Comparison of ENCODE assay signal across 8 cellular contexts in the genomic region with DNA sequence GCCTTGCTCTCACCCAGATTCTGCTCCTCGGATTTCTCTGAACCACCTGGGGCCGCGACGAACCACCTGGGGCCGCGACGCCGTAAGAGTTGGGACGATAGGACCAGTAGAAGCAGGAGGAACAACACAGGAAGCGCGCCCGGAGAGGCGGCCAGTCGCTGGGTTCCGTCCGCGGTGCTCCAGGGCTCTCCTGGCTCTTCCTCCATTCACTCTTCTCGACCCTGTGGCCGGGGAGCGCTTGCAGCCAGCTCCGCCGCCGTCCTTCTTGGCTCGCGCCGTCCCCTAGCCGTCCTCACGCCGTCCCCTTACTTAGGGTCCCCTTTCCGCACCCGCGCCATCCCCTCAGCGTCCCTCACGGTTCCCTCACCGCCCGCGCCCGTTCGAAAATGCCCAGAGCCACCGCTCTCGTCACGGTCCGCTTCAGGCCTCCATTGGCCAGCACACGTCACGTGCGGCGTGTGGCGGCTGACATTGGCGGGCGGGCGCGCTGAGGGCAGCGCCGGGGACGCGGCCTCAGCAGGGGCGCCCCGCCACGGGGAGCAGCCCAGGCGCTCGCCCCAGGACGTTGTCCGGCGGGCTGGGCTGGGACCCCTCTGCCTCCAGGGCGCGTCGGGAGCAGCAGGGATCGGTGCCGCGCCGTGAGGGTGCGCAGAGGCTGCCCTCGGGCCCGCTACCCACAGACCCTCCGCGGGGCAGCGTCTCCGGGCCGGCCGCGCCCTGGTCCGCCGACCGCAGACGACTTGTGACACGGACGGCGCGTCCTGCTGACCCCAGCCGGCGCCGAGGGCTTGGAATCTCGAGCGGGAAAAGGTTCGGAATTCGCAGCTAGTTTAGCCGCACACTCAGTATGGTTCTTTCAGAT. TPM values are rescaled to one million over a fixed set of nuclear protein-coding genes. Genes with fewer than 3 reads are reported as not detected.
DNase-seq lines count a peak whose midpoint lies in the region; ATAC-seq and TF ChIP-seq lines count a peak whose summit lies in the region.

No MANE protein-coding gene starts in this region.

- peaks cover 45% of the 10 kb centered on the region for H3K79me2 ChIP-seq in GM23248 (ENCODE audit: insufficient read depth)
- H3K79me2 ChIP-seq in Karpas-422 (ENCODE audit: low read length), result no peaks in the 10 kb centered on the region

- peaks cover 15% of the 10 kb centered on the region for H3K4me1 ChIP-seq in GM23248 (ENCODE audit: insufficient read depth)
- H3K4me1 ChIP-seq in Karpas-422 (ENCODE audit: low read length), result peaks cover 12% of the 10 kb centered on the region
- peaks cover 3 to 15% of the 10 kb centered on the region in 2 donors for H3K4me1 ChIP-seq in thoracic aorta (ENCODE audit: control insufficient read depth in 1 of 2, low read depth in 2 of 2)

- peak overlapping the region; percentile 92 for H3K4me3 ChIP-seq in GM23248
- H3K4me3 ChIP-seq in Karpas-422 (ENCODE audit: low read length), result peak overlapping the region; percentile 69
- peak overlapping the region; percentile 85 for H3K4me3 ChIP-seq in thoracic aorta

- ATAC-seq in omental fat pad (ENCODE audit: low FRiP score) (peak; percentile 98), thoracic aorta (ENCODE audit: insufficient number of reproducible peaks, low FRiP score, low read depth) (peak; percentile 99)

- no peaks in the 10 kb centered on the region for H3F3A ChIP-seq in GM23248 (ENCODE audit: insufficient read depth)

- H3K27ac ChIP-seq in GM23248 (peak overlapping the region; percentile 45), Karpas-422 (ENCODE audit: low read length) (no peak overlapping the region), thoracic aorta (peak overlapping the region; percentile 63 to 67)

- no peaks in the 10 kb centered on the region for H3K36me3 ChIP-seq in GM23248 (ENCODE audit: low read depth)
- no peaks in the 10 kb centered on the region for H3K36me3 ChIP-seq in Karpas-422 (ENCODE audit: insufficient read depth, low read length)
- no peaks in the 10 kb centered on the region for H3K36me3 ChIP-seq in thoracic aorta

- H3K9me2 ChIP-seq in GM23248 (ENCODE audit: insufficient read depth) (no peaks in the 10 kb centered on the region), Karpas-422 (replicated peaks; ENCODE audit: insufficient read depth, low read length) (no peaks in the 10 kb centered on the region)

- 1 to 2% methylated on average over 88 to 92 of the region's 97 CpGs for WGBS in GM23248 (ENCODE audit: low coverage in 1 of 2, low lambda C conversion rate in 2 of 2, missing lambda C conversion rate in 2 of 2), 2 experiments

- H2AFZ ChIP-seq in GM23248 (peak overlapping the region; percentile 95), Karpas-422 (ENCODE audit: low read length) (peak overlapping the region; percentile 83; the same call in 1 of the 2 replicates)

- H3K9me3 ChIP-seq in GM23248 (ENCODE audit: low read depth) (no peaks in the 10 kb centered on the region), Karpas-422 (ENCODE audit: low read length) (peaks cover 5% of the 10 kb centered on the region; the same call in 1 of the 2 replicates), thoracic aorta (no peaks in the 10 kb centered on the region)

- H3K9ac ChIP-seq in GM23248 (peak overlapping the region; percentile 90), Karpas-422 (ENCODE audit: low read length) (peak overlapping the region; percentile 73)

- H3K27me3 ChIP-seq in GM23248 (replicated peaks; ENCODE audit: insufficient read depth) (no peaks in the 10 kb centered on the region), Karpas-422 (ENCODE audit: low read length) (no peaks in the 10 kb centered on the region), thoracic aorta (replicated peaks; ENCODE audit: insufficient read depth) (no peaks in the 10 kb centered on the region)

- in situ Hi-C loops in GM23248 (cut with MboI), result no loop called here

- H4K20me1 ChIP-seq in GM23248 (ENCODE audit: insufficient read depth), result no peaks in the 10 kb centered on the region
- H4K20me1 ChIP-seq in Karpas-422 (ENCODE audit: insufficient read depth, low read depth, low read length), result no peaks in the 10 kb centered on the region

- peak; percentile 89 for DNase-seq in ELF-1 (ENCODE audit: low read depth, low spot score)
- peak; percentile 97 for DNase-seq in GM23248
- peak; percentile 86 for DNase-seq in Karpas-422
- peak; percentile 39 for DNase-seq in SHP77 treated with DMSO at 0.1 percent for 48 hours (lab: John Stamatoyannopoulos, UW)
- peak; percentile 81 for DNase-seq in activated naive CD4-positive, alpha-beta T cell treated with Interleukin-2 at 50 U/mL for 16 hours
- DNase-seq in glomerular endothelial cell (ENCODE audit: extremely low read depth, low read depth, low spot score), result peak; percentile 9
- DNase-seq in omental fat pad (ENCODE audit: low spot score), result peak; percentile 61
- DNase-seq in thoracic aorta (ENCODE audit: low spot score), result peak; percentile 55

- TF ChIP-seq CTCF in omental fat pad (IDR thresholded peaks at IDR 0.05) (no peak), thoracic aorta (IDR thresholded peaks at IDR 0.05) (no peak)

- peak overlapping the region; percentile 71 for H3K4me2 ChIP-seq in GM23248 (ENCODE audit: unreplicated experiment)
- peak overlapping the region; percentile 73 for H3K4me2 ChIP-seq in Karpas-422 (ENCODE audit: low read depth, low read length, poor library complexity, severe bottlenecking)

RNA-seq across cellular contexts. Expression of a gene that starts 53.7 kb away (rescaled TPM):
- 6.1 and 11.4 TPM in 2 replicates for total RNA-seq in GM23248 (2014; rRNA removed; shearing (Covaris generic))
- polyA plus RNA-seq in GM23248 (2016; fragmentation: Nextera tagmentation; extraction: Ambion mirVana), result 4.4 and 4.5 TPM in 2 replicates
- 1.5 and 2.3 TPM in 2 replicates for total RNA-seq in Karpas-422 (2014; rRNA removed; shearing (Covaris generic); ENCODE audit: low replicate concordance)
- total RNA-seq in glomerular endothelial cell (10.1 and 12.7 TPM in 2 replicates), omental fat pad (10 to 100 TPM in 2 of 4 donors, 1 to 10 TPM in 2; 7.6 to 19.9 (median 12.0) TPM), thoracic aorta (10 to 100 TPM; 24.8 to 25.7 TPM)

Comparison
In these comparisons a context has a peak if more than half of its experiments do, and no peak if none do; other contexts are left out.
1. DNase-seq: peak in every context shown above with its lines; median percentile 97 in GM23248; 89 in ELF-1; 86 in Karpas-422; 81 in activated naive CD4-positive, alpha-beta T cell treated with Interleukin-2 at 50 U/mL for 16 hours; 61 in omental fat pad; 55 in thoracic aorta; 39 in SHP77 treated with DMSO at 0.1 percent for 48 hours; 9 in glomerular endothelial cell.